11 cellular contexts compared by ENCODE assay signal in genomic region chr4:186844059-186844681, GRCh38.
A peak's percentile ranks its signal among the peaks of the same experiment; 100 is the strongest.
DNase-seq lines count a peak whose midpoint lies in the region; ATAC-seq and TF ChIP-seq lines count a peak whose summit lies in the region.
"Had no signal": no experiment of that assay in that cellular context is flagged by ENCODE, and none has a peak within 500 bp of the region (broad histone marks: within the 10 kb centered on the region; RNA-seq: fewer than 3 reads in every experiment).

No MANE protein-coding gene starts in this region.

- H3K27ac ChIP-seq in muscle layer of duodenum (ENCODE audit: low read length), result peak overlapping the region; percentile 89

- H3K27me3 ChIP-seq in endocrine pancreas (ENCODE audit: control insufficient read depth, insufficient read depth, low read length) (no peaks in the 10 kb centered on the region), muscle layer of duodenum (ENCODE audit: low read depth, low read length) (no peaks in the 10 kb centered on the region)

- no peaks in the 10 kb centered on the region for H3K36me3 ChIP-seq in endocrine pancreas (ENCODE audit: control insufficient read depth, insufficient read depth, low read length)
- H3K36me3 ChIP-seq in muscle layer of duodenum (ENCODE audit: control insufficient read depth in 1 of 2, insufficient read depth in 2 of 2, low read length in 2 of 2), result no peaks in the 10 kb centered on the region

- no peak for ATAC-seq in HG03175 (IDR thresholded peaks at IDR 0.05; ENCODE audit: unreplicated experiment)
- no peak for ATAC-seq in GM21723 (IDR thresholded peaks at IDR 0.05; ENCODE audit: unreplicated experiment)
- ATAC-seq: naive thymus-derived CD8-positive, alpha-beta T cell had no signal

- no peak overlapping the region for H3K9ac ChIP-seq in endocrine pancreas (ENCODE audit: control insufficient read depth, insufficient read depth, low read length)

- in situ Hi-C loops in ACHN (cut with HindIII; ENCODE audit: low pct_ligation_motif_present, low pct_unique_long_range_greater_than_20kb, low sequenced_read_pairs), result no loop called here
- in situ Hi-C loops in GM13976 (cut with MboI; ENCODE audit: low sequenced_read_pairs, unreplicated experiment), result no loop called here

- H3K4me3 ChIP-seq in endocrine pancreas (ENCODE audit: control insufficient read depth, insufficient read depth, low read length) (peak overlapping the region; percentile 67), muscle layer of duodenum (ENCODE audit: low read depth in 1 of 2, low read length in 2 of 2) (peak overlapping the region; percentile 15 to 54)

- H3K4me1 ChIP-seq in endocrine pancreas (ENCODE audit: control insufficient read depth, insufficient read depth, low read length) (peaks cover 3% of the 10 kb centered on the region), muscle layer of duodenum (ENCODE audit: control insufficient read depth in 1 of 2, insufficient read depth in 2 of 2, low read length in 2 of 2) (peaks cover 9 to 10% of the 10 kb centered on the region in 2 donors)

- TF ChIP-seq CTCF in GM13976 (IDR thresholded peaks at IDR 0.05; ENCODE audit: borderline replicate concordance, control extremely low read depth, extremely low read depth, insufficient read depth, missing control alignments), result no peak

- DNase-seq in ACHN (peak; percentile 62), OCI-M1 (lab: John Stamatoyannopoulos, UW) (peak; percentile 89), GM13976 (ENCODE audit: low spot score) (no peak), activated gamma-delta T cell treated with Interleukin-2 at 50 U/mL for 16 hours (no peak)
- DNase-seq: CD4-positive, CD25-positive, alpha-beta regulatory T cell; naive thymus-derived CD8-positive, alpha-beta T cell; NCI-H526 treated with DMSO at 0.1 percent for 48 hours had no signal

- H3K9me3 ChIP-seq in endocrine pancreas (ENCODE audit: control insufficient read depth, low read length) (no peaks in the 10 kb centered on the region), muscle layer of duodenum (ENCODE audit: control insufficient read depth in 1 of 2, low read length in 2 of 2) (no peaks in the 10 kb centered on the region)

Comparison
In these comparisons a context has a peak if more than half of its experiments do, and no peak if none do; other contexts are left out.
1. DNase-seq: peak in ACHN (single experiment) and OCI-M1 (single experiment); none in GM13976 (single experiment) and activated gamma-delta T cell treated with Interleukin-2 at 50 U/mL for 16 hours (single experiment).